18 cellular contexts compared by ENCODE assay signal in the genomic region with DNA sequence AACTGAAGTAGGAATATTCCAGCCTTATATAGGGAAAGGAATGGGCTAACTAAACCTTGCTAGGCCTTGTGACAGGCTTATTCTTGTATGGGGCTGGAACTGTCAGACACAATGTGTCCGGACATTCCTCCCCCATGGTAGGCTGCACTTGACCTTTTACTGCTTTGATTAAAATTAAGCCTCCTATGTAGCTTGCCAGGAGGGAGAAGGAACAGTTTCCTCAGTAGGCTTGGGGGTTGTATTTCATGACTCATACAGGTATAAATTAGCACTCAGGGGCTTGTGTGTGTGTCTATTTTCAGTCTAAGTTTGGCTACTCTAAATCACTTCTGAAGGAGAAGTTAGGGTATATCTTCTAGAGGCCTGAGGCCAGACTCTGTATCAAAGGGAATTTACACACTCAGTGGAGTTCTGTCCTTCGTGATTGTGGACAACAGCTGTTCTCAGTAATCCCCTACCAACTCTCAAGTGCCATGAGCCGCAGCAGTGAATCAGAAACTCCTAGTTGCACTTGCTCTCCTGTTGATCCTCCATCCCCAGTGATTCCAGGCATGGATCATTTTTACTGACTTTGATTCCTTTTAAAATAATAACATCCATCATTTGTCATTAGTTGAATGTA. TPM values are rescaled to one million over a fixed set of nuclear protein-coding genes. Genes with fewer than 3 reads are reported as not detected.
"Had no signal": no experiment of that assay in that cellular context is flagged by ENCODE, and none has a peak within 500 bp of the region (broad histone marks: within the 10 kb centered on the region; RNA-seq: fewer than 3 reads in every experiment).

No MANE protein-coding gene starts in this region.

- H3K4me1 ChIP-seq: colonic mucosa, parathyroid adenoma, thyroid gland had no signal

- H3K27ac ChIP-seq: colonic mucosa, parathyroid adenoma, thyroid gland, WERI-Rb-1 had no signal

- H3K27me3 ChIP-seq: colonic mucosa, thyroid gland had no signal

- H3K9ac ChIP-seq: parathyroid adenoma had no signal

- H3K36me3 ChIP-seq: colonic mucosa, thyroid gland, WERI-Rb-1 had no signal

- DNase-seq: activated CD4-positive, alpha-beta T cell treated with anti-CD3 and anti-CD28 coated beads, Interleukin-2, amount 50 U/mL, for 4 hours; activated gamma-delta T cell treated with Interleukin-2 at 50 U/mL for 16 hours; amniotic stem cell; caudate nucleus; colonic mucosa; head of caudate nucleus; immature natural killer cell; kidney glomerular epithelial cell; natural killer cell; stimulated activated CD4-positive, alpha-beta T cell treated with anti-CD3 and anti-CD28 coated beads, Interleukin-12 subunit alpha, Interleukin-12 subunit beta, amount 100 ng/mL, for 4 hours; stimulated activated CD4-positive, alpha-beta T cell treated with anti-CD3 and anti-CD28 coated beads, Interleukin-1b, Interleukin-23, amount 100 ng/mL, for 48 hours; stimulated activated CD8-positive, alpha-beta memory T cell treated with anti-CD3 and anti-CD28 coated beads, Interleukin-4, amount 100 ng/mL, for 48 hours; stimulated activated naive CD4-positive, alpha-beta T cell treated with Interleukin-2 at 50 U/mL for 16 hours; T-helper 17 cell; thyroid gland; WERI-Rb-1 had no signal

- H3K9me3 ChIP-seq: colonic mucosa, thyroid gland had no signal

- H3K4me3 ChIP-seq: colonic mucosa, thyroid gland had no signal

RNA-seq across cellular contexts. Expression of gene ADAMTS16, which starts 16.4 kb away (rescaled TPM):
- total RNA-seq: activated CD8-positive, alpha-beta memory T cell treated with anti-CD3 and anti-CD28 coated beads for 36 hours; natural killer cell; T-helper 17 cell had no signal
